23 cellular contexts compared by ENCODE assay signal in genomic region chr12:115140981-115141380, GRCh38.
"Had no signal": no experiment of that assay in that cellular context is flagged by ENCODE, and none has a peak within 500 bp of the region (broad histone marks: within the 10 kb centered on the region; RNA-seq: fewer than 3 reads in every experiment).

No MANE protein-coding gene starts in this region.

- H3K27me3 Mint-ChIP-seq: stimulated activated naive CD8-positive, alpha-beta T cell treated with anti-CD3 and anti-CD28 coated beads, Interleukin-15, amount 100 ng/mL, for 72 hours had no signal

- DNase-seq: colonic mucosa; effector CD8-positive, alpha-beta T cell; heart left ventricle; hippocampal formation; immature natural killer cell; kidney; left cardiac atrium; left ventricle myocardium inferior; naive thymus-derived CD4-positive, alpha-beta T cell; nephron progenitor cell; psoas muscle; sigmoid colon; stimulated activated CD4-positive, alpha-beta T cell treated with anti-CD3 and anti-CD28 coated beads, Interleukin-2, amount 100 ng/mL, for 24 hours; stimulated activated CD4-positive, alpha-beta T cell treated with anti-CD3 and anti-CD28 coated beads, Interleukin-4, amount 100 ng/mL, for 4 hours; stimulated activated naive B cell treated with anti-CD40 and anti-IgM and Interleukin-4, amounts not matched to agents 10 μg/mL and 1 μg/mL and 100 μg/mL, for 72 hours; stimulated activated naive CD8-positive, alpha-beta T cell treated with anti-CD3 and anti-CD28 coated beads, Interleukin-15, amount 100 ng/mL, for 72 hours; testis; upper lobe of right lung had no signal

- H3K4me3 Mint-ChIP-seq: immature natural killer cell; naive thymus-derived CD4-positive, alpha-beta T cell; nephron progenitor cell; stimulated activated naive B cell treated with anti-CD40 and anti-IgM and Interleukin-4, amounts not matched to agents 10 μg/mL and 1 μg/mL and 100 μg/mL, for 72 hours; stimulated activated naive CD8-positive, alpha-beta T cell treated with anti-CD3 and anti-CD28 coated beads, Interleukin-15, amount 100 ng/mL, for 72 hours had no signal

- H3K27me3 ChIP-seq: colonic mucosa, heart left ventricle, neutrophil, sigmoid colon, testis, tibial nerve, upper lobe of right lung, vagina had no signal

- H3K27ac Mint-ChIP-seq: immature natural killer cell; naive thymus-derived CD4-positive, alpha-beta T cell; nephron progenitor cell; stimulated activated naive B cell treated with anti-CD40 and anti-IgM and Interleukin-4, amounts not matched to agents 10 μg/mL and 1 μg/mL and 100 μg/mL, for 72 hours; stimulated activated naive CD8-positive, alpha-beta T cell treated with anti-CD3 and anti-CD28 coated beads, Interleukin-15, amount 100 ng/mL, for 72 hours had no signal

- H3K4me3 ChIP-seq: colonic mucosa, heart left ventricle, left ventricle myocardium inferior, lung, psoas muscle, sigmoid colon, skin epidermis, testis, tibial nerve, upper lobe of right lung, vagina had no signal

- H3K36me3 ChIP-seq: colonic mucosa, heart left ventricle, left ventricle myocardium inferior, neutrophil, sigmoid colon, tibial nerve, upper lobe of right lung, vagina had no signal

- H3K9me3 ChIP-seq: colonic mucosa, neutrophil, psoas muscle, testis, tibial nerve, upper lobe of right lung, vagina had no signal

- H3K4me1 Mint-ChIP-seq: immature natural killer cell; naive thymus-derived CD4-positive, alpha-beta T cell; stimulated activated naive B cell treated with anti-CD40 and anti-IgM and Interleukin-4, amounts not matched to agents 10 μg/mL and 1 μg/mL and 100 μg/mL, for 72 hours; stimulated activated naive CD8-positive, alpha-beta T cell treated with anti-CD3 and anti-CD28 coated beads, Interleukin-15, amount 100 ng/mL, for 72 hours had no signal

- H3K36me3 Mint-ChIP-seq: immature natural killer cell; naive thymus-derived CD4-positive, alpha-beta T cell; stimulated activated naive B cell treated with anti-CD40 and anti-IgM and Interleukin-4, amounts not matched to agents 10 μg/mL and 1 μg/mL and 100 μg/mL, for 72 hours had no signal

- H3K4me1 ChIP-seq: colonic mucosa, left ventricle myocardium inferior, psoas muscle, testis, upper lobe of right lung, vagina had no signal

- H3K27ac ChIP-seq: colonic mucosa, heart left ventricle, left ventricle myocardium inferior, neutrophil, psoas muscle, sigmoid colon, skin epidermis, testis, tibial nerve, upper lobe of right lung, vagina had no signal
